1 cellular context compared by ENCODE assay signal in the genomic region with DNA sequence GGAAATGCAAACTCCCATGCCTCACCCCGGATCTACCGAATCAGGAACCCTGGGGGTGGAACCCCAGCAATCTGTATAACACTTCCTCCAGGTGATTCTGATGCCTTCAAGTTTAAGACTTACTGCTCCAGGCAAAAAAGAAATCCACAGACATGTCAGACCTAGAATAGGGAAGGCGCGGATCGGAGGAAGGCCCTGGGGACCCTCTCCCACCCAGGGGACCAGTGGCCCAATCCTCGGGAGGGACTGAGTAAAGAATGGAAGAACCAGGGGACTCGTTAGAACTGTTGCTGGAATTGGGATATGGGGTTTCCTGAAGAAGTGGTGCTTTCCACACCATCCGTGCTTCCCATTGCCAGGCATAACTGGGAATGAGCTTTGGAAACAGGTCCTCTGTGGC.
TF ChIP-seq lines count a peak whose summit lies in the region.

No MANE protein-coding gene starts in this region.

TF ChIP-seq in WTC11, 78 proteins besides CTCF, POLR2A, EP300 and RAD21:
- no peak for TF ChIP-seq OVOL2 (CRISPR knock-in tag; IDR thresholded peaks at IDR 0.05; ENCODE audit: borderline replicate concordance)
- TF ChIP-seq TEAD4 (CRISPR knock-in tag; IDR thresholded peaks at IDR 0.05): no peak
- TF ChIP-seq RORB (CRISPR knock-in tag; IDR thresholded peaks at IDR 0.05): no peak
- no peak for TF ChIP-seq ZNF232 (CRISPR knock-in tag; IDR thresholded peaks at IDR 0.05)
- TF ChIP-seq CDX4 (CRISPR knock-in tag; IDR thresholded peaks at IDR 0.05; ENCODE audit: borderline replicate concordance): no peak
- no peak for TF ChIP-seq ZNF219 (CRISPR knock-in tag; IDR thresholded peaks at IDR 0.05; ENCODE audit: borderline replicate concordance)
- no peak for TF ChIP-seq ZNF121 (CRISPR knock-in tag; IDR thresholded peaks at IDR 0.05)
- TF ChIP-seq CBFB (CRISPR knock-in tag; IDR thresholded peaks at IDR 0.05; ENCODE audit: low read depth): no peak
- no peak for TF ChIP-seq ZNF263 (CRISPR knock-in tag; IDR thresholded peaks at IDR 0.05; ENCODE audit: low read depth)
- TF ChIP-seq JAZF1 (CRISPR knock-in tag; IDR thresholded peaks at IDR 0.05): no peak
- no peak for TF ChIP-seq TP53 (CRISPR knock-in tag; IDR thresholded peaks at IDR 0.05)
- TF ChIP-seq SP1 (CRISPR knock-in tag; conservative IDR thresholded peaks at IDR 0.05): no peak
- TF ChIP-seq NR3C1 (CRISPR knock-in tag; conservative IDR thresholded peaks at IDR 0.05; ENCODE audit: low read depth): no peak
- TF ChIP-seq ZNF423 (CRISPR knock-in tag; IDR thresholded peaks at IDR 0.05): no peak
- no peak for TF ChIP-seq NFYB (CRISPR knock-in tag; conservative IDR thresholded peaks at IDR 0.05; ENCODE audit: low read depth)
TF ChIP-seq in WTC11: peak in this region for 0.
